ENCODE assay signal across 1 cellular context in the genomic region with DNA sequence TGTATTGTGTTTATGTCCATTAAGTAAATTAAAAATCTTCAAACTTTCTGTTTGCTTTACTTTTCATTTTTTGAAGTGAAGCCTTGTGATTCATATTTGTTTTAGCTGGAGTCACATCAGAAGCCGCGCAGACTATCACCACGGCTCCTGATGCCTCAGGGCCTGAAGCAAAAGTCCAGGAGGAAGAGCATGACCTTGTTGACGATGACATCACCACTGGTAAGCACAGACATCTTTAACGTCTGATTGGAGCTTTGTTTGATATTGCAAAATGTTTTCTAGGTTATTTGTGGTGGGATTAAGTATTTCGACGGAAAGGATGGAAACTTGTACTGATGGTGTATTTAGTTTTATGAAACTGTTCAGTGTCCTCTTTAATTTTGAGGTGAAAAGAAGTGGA.
TF ChIP-seq lines count a peak whose summit lies in the region.

No MANE protein-coding gene starts in this region.

TF ChIP-seq in HepG2, 621 proteins besides CTCF, POLR2A, EP300 and RAD21 (continued from another document and continues in another):
- no peak for TF ChIP-seq ZNF30 (CRISPR knock-in tag; IDR thresholded peaks at IDR 0.05)
- TF ChIP-seq, protein P1, sequence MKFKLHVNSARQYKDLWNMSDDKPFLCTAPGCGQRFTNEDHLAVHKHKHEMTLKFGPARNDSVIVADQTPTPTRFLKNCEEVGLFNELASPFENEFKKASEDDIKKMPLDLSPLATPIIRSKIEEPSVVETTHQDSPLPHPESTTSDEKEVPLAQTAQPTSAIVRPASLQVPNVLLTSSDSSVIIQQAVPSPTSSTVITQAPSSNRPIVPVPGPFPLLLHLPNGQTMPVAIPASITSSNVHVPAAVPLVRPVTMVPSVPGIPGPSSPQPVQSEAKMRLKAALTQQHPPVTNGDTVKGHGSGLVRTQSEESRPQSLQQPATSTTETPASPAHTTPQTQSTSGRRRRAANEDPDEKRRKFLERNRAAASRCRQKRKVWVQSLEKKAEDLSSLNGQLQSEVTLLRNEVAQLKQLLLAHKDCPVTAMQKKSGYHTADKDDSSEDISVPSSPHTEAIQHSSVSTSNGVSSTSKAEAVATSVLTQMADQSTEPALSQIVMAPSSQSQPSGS (CRISPR knock-in tag; IDR thresholded peaks at IDR 0.05), result peak; percentile 35; the same call in 1 of the 2 replicates
- no peak for TF ChIP-seq KDM2A (CRISPR knock-in tag; IDR thresholded peaks at IDR 0.05; ENCODE audit: borderline replicate concordance, low read depth)
- no peak for TF ChIP-seq SPEN (CRISPR knock-in tag; IDR thresholded peaks at IDR 0.05; ENCODE audit: low read depth)
- TF ChIP-seq EZH2 (conservative IDR thresholded peaks at IDR 0.05; ENCODE audit: low read depth, low read length), result no peak
- TF ChIP-seq ZNF326 (CRISPR knock-in tag; IDR thresholded peaks at IDR 0.05; ENCODE audit: borderline replicate concordance), result no peak
- TF ChIP-seq ZNF143 (CRISPR knock-in tag; IDR thresholded peaks at IDR 0.05), result no peak
- TF ChIP-seq CREB1 (IDR thresholded peaks at IDR 0.05), result peak; percentile 63
- no peak for TF ChIP-seq CREB1 (CRISPR knock-in tag; IDR thresholded peaks at IDR 0.05)
- TF ChIP-seq CEBPG (CRISPR knock-in tag; IDR thresholded peaks at IDR 0.05), result no peak
- TF ChIP-seq ZNF780A (CRISPR knock-in tag; IDR thresholded peaks at IDR 0.05), result no peak
- TF ChIP-seq, protein P2, sequence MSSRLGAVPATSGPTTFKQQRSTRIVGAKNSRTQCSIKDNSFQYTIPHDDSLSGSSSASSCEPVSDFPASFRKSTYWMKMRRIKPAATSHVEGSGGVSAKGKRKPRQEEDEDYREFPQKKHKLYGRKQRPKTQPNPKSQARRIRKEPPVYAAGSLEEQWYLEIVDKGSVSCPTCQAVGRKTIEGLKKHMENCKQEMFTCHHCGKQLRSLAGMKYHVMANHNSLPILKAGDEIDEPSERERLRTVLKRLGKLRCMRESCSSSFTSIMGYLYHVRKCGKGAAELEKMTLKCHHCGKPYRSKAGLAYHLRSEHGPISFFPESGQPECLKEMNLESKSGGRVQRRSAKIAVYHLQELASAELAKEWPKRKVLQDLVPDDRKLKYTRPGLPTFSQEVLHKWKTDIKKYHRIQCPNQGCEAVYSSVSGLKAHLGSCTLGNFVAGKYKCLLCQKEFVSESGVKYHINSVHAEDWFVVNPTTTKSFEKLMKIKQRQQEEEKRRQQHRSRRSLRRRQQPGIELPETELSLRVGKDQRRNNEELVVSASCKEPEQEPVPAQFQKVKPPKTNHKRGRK (CRISPR knock-in tag; IDR thresholded peaks at IDR 0.05), result no peak
- TF ChIP-seq PAF1 (CRISPR knock-in tag; IDR thresholded peaks at IDR 0.05), result no peak
- TF ChIP-seq THAP11 (CRISPR knock-in tag; IDR thresholded peaks at IDR 0.05), result no peak
- TF ChIP-seq FOSL2 (CRISPR knock-in tag; IDR thresholded peaks at IDR 0.05), result peak; percentile 41
- TF ChIP-seq TBX3 (IDR thresholded peaks at IDR 0.05; ENCODE audit: borderline replicate concordance), result no peak
- TF ChIP-seq STAG1 (CRISPR knock-in tag; IDR thresholded peaks at IDR 0.05), result no peak
- TF ChIP-seq, protein P3, sequence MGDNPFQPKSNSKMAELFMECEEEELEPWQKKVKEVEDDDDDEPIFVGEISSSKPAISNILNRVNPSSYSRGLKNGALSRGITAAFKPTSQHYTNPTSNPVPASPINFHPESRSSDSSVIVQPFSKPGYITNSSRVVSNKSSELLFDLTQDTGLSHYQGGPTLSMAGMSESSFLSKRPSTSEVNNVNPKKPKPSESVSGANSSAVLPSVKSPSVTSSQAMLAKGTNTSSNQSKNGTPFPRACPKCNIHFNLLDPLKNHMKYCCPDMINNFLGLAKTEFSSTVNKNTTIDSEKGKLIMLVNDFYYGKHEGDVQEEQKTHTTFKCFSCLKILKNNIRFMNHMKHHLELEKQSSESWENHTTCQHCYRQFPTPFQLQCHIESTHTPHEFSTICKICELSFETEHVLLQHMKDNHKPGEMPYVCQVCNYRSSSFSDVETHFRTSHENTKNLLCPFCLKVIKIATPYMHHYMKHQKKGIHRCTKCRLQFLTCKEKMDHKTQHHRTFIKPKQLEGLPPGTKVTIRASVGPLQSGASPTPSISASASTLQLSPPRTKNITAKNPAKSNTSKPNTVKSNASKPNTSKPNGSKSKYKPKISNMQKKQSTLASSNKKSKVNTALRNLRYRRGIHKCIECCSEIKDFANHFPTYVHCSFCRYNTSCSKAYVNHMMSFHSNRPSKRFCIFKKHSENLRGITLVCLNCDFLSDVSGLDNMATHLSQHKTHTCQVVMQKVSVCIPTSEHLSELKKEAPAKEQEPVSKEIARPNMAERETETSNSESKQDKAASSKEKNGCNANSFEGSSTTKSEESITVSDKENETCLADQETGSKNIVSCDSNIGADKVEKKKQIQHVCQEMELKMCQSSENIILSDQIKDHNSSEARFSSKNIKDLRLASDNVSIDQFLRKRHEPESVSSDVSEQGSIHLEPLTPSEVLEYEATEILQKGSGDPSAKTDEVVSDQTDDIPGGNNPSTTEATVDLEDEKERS (CRISPR knock-in tag; IDR thresholded peaks at IDR 0.05), result no peak
- TF ChIP-seq SUZ12 (IDR thresholded peaks at IDR 0.05; ENCODE audit: low read depth, low read length), result no peak
- TF ChIP-seq NBN (conservative IDR thresholded peaks at IDR 0.05), result no peak
- TF ChIP-seq CBFB (CRISPR knock-in tag; IDR thresholded peaks at IDR 0.05), result no peak
- TF ChIP-seq FOXA1 (IDR thresholded peaks at IDR 0.05), result no peak
- TF ChIP-seq FOXA1 (CRISPR knock-in tag; IDR thresholded peaks at IDR 0.05), result peak; percentile 30; the same call in 1 of the 2 replicates
- TF ChIP-seq GTF2F1 (IDR thresholded peaks at IDR 0.05; ENCODE audit: low read length), result no peak
- TF ChIP-seq, protein P4, sequence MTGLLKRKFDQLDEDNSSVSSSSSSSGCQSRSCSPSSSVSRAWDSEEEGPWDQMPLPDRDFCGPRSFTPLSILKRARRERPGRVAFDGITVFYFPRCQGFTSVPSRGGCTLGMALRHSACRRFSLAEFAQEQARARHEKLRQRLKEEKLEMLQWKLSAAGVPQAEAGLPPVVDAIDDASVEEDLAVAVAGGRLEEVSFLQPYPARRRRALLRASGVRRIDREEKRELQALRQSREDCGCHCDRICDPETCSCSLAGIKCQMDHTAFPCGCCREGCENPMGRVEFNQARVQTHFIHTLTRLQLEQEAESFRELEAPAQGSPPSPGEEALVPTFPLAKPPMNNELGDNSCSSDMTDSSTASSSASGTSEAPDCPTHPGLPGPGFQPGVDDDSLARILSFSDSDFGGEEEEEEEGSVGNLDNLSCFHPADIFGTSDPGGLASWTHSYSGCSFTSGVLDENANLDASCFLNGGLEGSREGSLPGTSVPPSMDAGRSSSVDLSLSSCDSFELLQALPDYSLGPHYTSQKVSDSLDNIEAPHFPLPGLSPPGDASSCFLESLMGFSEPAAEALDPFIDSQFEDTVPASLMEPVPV (CRISPR knock-in tag; IDR thresholded peaks at IDR 0.05), result no peak
- TF ChIP-seq ZNF614 (CRISPR knock-in tag; IDR thresholded peaks at IDR 0.05; ENCODE audit: borderline replicate concordance), result no peak
- no peak for TF ChIP-seq TCF12 (IDR thresholded peaks at IDR 0.05)
- TF ChIP-seq TCF12 (CRISPR knock-in tag; IDR thresholded peaks at IDR 0.05), result no peak
- no peak for TF ChIP-seq ATM (IDR thresholded peaks at IDR 0.05; ENCODE audit: borderline replicate concordance)
- no peak for TF ChIP-seq RBM22 (optimal IDR thresholded peaks at IDR 0.05; ENCODE audit: low read length)
- TF ChIP-seq, protein P5, sequence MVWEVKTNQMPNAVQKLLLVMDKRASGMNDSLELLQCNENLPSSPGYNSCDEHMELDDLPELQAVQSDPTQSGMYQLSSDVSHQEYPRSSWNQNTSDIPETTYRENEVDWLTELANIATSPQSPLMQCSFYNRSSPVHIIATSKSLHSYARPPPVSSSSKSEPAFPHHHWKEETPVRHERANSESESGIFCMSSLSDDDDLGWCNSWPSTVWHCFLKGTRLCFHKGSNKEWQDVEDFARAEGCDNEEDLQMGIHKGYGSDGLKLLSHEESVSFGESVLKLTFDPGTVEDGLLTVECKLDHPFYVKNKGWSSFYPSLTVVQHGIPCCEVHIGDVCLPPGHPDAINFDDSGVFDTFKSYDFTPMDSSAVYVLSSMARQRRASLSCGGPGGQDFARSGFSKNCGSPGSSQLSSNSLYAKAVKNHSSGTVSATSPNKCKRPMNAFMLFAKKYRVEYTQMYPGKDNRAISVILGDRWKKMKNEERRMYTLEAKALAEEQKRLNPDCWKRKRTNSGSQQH (CRISPR knock-in tag; IDR thresholded peaks at IDR 0.05; ENCODE audit: low read depth), result no peak
- TF ChIP-seq RBFOX2 (IDR thresholded peaks at IDR 0.05; ENCODE audit: low read depth, low read length), result no peak
- no peak for TF ChIP-seq SYNCRIP (IDR thresholded peaks at IDR 0.05; ENCODE audit: insufficient read depth, low read depth, low read length)
- TF ChIP-seq SNRNP70 (IDR thresholded peaks at IDR 0.05; ENCODE audit: low read depth, low read length), result no peak
- TF ChIP-seq AGO1 (IDR thresholded peaks at IDR 0.05; ENCODE audit: low read depth, low read length, poor library complexity, severe bottlenecking), result no peak
- no peak for TF ChIP-seq ERF (CRISPR knock-in tag; IDR thresholded peaks at IDR 0.05)
- no peak for TF ChIP-seq FOSL1 (CRISPR knock-in tag; IDR thresholded peaks at IDR 0.05; ENCODE audit: borderline replicate concordance)
- no peak for TF ChIP-seq TBL1XR1 (IDR thresholded peaks at IDR 0.05; ENCODE audit: borderline replicate concordance, low read length, partially characterized antibody)
- no peak for TF ChIP-seq NFYC (CRISPR knock-in tag; IDR thresholded peaks at IDR 0.05)
- no peak for TF ChIP-seq GPN1 (CRISPR knock-in tag; IDR thresholded peaks at IDR 0.05; ENCODE audit: borderline replicate concordance)
- TF ChIP-seq, protein P6, sequence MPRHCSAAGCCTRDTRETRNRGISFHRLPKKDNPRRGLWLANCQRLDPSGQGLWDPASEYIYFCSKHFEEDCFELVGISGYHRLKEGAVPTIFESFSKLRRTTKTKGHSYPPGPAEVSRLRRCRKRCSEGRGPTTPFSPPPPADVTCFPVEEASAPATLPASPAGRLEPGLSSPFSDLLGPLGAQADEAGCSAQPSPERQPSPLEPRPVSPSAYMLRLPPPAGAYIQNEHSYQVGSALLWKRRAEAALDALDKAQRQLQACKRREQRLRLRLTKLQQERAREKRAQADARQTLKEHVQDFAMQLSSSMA (CRISPR knock-in tag; IDR thresholded peaks at IDR 0.05), result no peak
- no peak for TF ChIP-seq SMAD3 (CRISPR knock-in tag; IDR thresholded peaks at IDR 0.05)
- TF ChIP-seq NFATC3 (CRISPR knock-in tag; IDR thresholded peaks at IDR 0.05), result no peak
- TF ChIP-seq TAF15 (IDR thresholded peaks at IDR 0.05; ENCODE audit: low read depth, low read length, poor library complexity, severe bottlenecking), result no peak
- TF ChIP-seq, protein P7, sequence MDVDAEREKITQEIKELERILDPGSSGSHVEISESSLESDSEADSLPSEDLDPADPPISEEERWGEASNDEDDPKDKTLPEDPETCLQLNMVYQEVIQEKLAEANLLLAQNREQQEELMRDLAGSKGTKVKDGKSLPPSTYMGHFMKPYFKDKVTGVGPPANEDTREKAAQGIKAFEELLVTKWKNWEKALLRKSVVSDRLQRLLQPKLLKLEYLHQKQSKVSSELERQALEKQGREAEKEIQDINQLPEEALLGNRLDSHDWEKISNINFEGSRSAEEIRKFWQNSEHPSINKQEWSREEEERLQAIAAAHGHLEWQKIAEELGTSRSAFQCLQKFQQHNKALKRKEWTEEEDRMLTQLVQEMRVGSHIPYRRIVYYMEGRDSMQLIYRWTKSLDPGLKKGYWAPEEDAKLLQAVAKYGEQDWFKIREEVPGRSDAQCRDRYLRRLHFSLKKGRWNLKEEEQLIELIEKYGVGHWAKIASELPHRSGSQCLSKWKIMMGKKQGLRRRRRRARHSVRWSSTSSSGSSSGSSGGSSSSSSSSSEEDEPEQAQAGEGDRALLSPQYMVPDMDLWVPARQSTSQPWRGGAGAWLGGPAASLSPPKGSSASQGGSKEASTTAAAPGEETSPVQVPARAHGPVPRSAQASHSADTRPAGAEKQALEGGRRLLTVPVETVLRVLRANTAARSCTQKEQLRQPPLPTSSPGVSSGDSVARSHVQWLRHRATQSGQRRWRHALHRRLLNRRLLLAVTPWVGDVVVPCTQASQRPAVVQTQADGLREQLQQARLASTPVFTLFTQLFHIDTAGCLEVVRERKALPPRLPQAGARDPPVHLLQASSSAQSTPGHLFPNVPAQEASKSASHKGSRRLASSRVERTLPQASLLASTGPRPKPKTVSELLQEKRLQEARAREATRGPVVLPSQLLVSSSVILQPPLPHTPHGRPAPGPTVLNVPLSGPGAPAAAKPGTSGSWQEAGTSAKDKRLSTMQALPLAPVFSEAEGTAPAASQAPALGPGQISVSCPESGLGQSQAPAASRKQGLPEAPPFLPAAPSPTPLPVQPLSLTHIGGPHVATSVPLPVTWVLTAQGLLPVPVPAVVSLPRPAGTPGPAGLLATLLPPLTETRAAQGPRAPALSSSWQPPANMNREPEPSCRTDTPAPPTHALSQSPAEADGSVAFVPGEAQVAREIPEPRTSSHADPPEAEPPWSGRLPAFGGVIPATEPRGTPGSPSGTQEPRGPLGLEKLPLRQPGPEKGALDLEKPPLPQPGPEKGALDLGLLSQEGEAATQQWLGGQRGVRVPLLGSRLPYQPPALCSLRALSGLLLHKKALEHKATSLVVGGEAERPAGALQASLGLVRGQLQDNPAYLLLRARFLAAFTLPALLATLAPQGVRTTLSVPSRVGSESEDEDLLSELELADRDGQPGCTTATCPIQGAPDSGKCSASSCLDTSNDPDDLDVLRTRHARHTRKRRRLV (CRISPR knock-in tag; IDR thresholded peaks at IDR 0.05), result no peak
- no peak for TF ChIP-seq NCOA5 (CRISPR knock-in tag; IDR thresholded peaks at IDR 0.05)
- TF ChIP-seq, protein P8, sequence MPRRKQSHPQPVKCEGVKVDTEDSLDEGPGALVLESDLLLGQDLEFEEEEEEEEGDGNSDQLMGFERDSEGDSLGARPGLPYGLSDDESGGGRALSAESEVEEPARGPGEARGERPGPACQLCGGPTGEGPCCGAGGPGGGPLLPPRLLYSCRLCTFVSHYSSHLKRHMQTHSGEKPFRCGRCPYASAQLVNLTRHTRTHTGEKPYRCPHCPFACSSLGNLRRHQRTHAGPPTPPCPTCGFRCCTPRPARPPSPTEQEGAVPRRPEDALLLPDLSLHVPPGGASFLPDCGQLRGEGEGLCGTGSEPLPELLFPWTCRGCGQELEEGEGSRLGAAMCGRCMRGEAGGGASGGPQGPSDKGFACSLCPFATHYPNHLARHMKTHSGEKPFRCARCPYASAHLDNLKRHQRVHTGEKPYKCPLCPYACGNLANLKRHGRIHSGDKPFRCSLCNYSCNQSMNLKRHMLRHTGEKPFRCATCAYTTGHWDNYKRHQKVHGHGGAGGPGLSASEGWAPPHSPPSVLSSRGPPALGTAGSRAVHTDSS (CRISPR knock-in tag; conservative IDR thresholded peaks at IDR 0.05), result no peak
- no peak for TF ChIP-seq DMAP1 (CRISPR knock-in tag; IDR thresholded peaks at IDR 0.05)
- no peak for TF ChIP-seq BRD4 (CRISPR knock-in tag; IDR thresholded peaks at IDR 0.05)
- no peak for TF ChIP-seq ZBTB7B (CRISPR knock-in tag; IDR thresholded peaks at IDR 0.05)
- TF ChIP-seq, protein P9, sequence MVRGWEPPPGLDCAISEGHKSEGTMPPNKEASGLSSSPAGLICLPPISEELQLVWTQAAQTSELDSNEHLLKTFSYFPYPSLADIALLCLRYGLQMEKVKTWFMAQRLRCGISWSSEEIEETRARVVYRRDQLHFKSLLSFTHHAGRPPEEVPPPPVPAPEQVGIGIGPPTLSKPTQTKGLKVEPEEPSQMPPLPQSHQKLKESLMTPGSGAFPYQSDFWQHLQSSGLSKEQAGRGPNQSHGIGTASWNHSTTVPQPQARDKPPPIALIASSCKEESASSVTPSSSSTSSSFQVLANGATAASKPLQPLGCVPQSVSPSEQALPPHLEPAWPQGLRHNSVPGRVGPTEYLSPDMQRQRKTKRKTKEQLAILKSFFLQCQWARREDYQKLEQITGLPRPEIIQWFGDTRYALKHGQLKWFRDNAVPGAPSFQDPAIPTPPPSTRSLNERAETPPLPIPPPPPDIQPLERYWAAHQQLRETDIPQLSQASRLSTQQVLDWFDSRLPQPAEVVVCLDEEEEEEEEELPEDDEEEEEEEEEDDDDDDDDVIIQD (CRISPR knock-in tag; IDR thresholded peaks at IDR 0.05; ENCODE audit: low read depth), result peak; percentile 31; the same call in 1 of the 2 replicates
